In the genomic region with DNA sequence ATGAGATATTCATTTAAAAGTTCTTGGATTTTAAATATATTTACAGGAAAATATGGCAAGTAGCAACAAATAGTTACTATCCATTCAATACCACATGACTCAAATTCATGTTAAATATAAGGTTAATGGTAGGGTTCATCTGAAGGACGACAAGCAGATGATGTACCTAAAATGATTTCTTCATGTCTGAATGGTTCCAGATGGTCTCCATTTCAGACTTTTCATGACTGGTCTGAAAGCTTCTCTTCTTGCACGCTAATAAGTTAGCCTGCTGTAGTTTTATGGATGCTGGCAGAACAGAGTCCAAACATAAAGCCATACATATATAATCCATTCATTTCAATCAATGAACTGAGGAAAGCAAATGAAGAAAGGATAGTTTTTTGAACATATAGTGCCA, we compare ENCODE assay signal across 17 cellular contexts.
DNase-seq lines count a peak whose midpoint lies in the region; ATAC-seq, FAIRE-seq and TF ChIP-seq lines count a peak whose summit lies in the region.
"Had no signal": no experiment of that assay in that cellular context is flagged by ENCODE, and none has a peak within 500 bp of the region (broad histone marks: within the 10 kb centered on the region; RNA-seq: fewer than 3 reads in every experiment).

No MANE protein-coding gene starts in this region.

- peak; percentile 16 for ATAC-seq in GM21825 (IDR thresholded peaks at IDR 0.05; ENCODE audit: unreplicated experiment)
- no peak for ATAC-seq in foreskin keratinocyte
- ATAC-seq: activated naive CD4-positive, alpha-beta T cell treated with anti-CD3 and anti-CD28 coated beads, Interleukin-2, amount 50 U/mL, for 72 hours; activated T-cell treated with anti-CD3 and anti-CD28 coated beads, Interleukin-2, amount 50 U/mL, for 4 hours; esophagus mucosa had no signal

- H3K36me3 Mint-ChIP-seq in Calu3 (ENCODE audit: insufficient read depth, unreplicated experiment) = no peaks in the 10 kb centered on the region
- H3K36me3 Mint-ChIP-seq: activated naive CD4-positive, alpha-beta T cell treated with anti-CD3 and anti-CD28 coated beads, Interleukin-2, amount 50 U/mL, for 72 hours had no signal

- H3K9me3 ChIP-seq in OCI-LY3 (ENCODE audit: insufficient read depth, low read length) = no peaks in the 10 kb centered on the region
- no peaks in the 10 kb centered on the region for H3K9me3 ChIP-seq in prostate gland

- no peaks in the 10 kb centered on the region for H3K9me3 Mint-ChIP-seq in Calu3 (ENCODE audit: low read depth, unreplicated experiment)

- no TSS peak for BruUV-seq in Calu3 (replicated peaks; lab: Mats Ljungman, UMichigan)

- whole genome bisulfite sequencing in prostate gland = 60% methylated on average over 2 of the region's 2 CpGs

- H3K9ac ChIP-seq in OCI-LY3 (ENCODE audit: low read length) = no peak overlapping the region

- no peak overlapping the region for H3K4me3 ChIP-seq in OCI-LY3 (ENCODE audit: low read length)
- no peak overlapping the region for H3K4me3 ChIP-seq in fibroblast of villous mesenchyme (ENCODE audit: low read depth, low read length)
- H3K4me3 ChIP-seq in prostate gland = no peak overlapping the region

- no peak for TF ChIP-seq POLR2A in prostate gland (IDR thresholded peaks at IDR 0.05)
- TF ChIP-seq POLR2A in H54 (IDR thresholded peaks at IDR 0.05; ENCODE audit: low read depth, low read length) = no peak

- 0 out of 2 replicates have a peak overlapping the region, but pooled peaks have one; percentile 92 for H2AFZ ChIP-seq in OCI-LY3 (ENCODE audit: low read depth, low read length)

- DNase-seq in Calu3 (no peak), fibroblast of villous mesenchyme (ENCODE audit: low read depth) (peak; percentile 16), foreskin keratinocyte (no peak), UCSD-AML1 (lab: John Stamatoyannopoulos, UW; ENCODE audit: unreplicated experiment) (no peak), prostate gland (ENCODE audit: low spot score) (no peak), H54 (ENCODE audit: insufficient read length, low spot score) (no peak)
- DNase-seq: activated T-cell treated with anti-CD3 and anti-CD28 coated beads, Interleukin-2, amount 50 U/mL, for 4 hours; Karpas-422; left cardiac atrium; stimulated activated CD4-positive, alpha-beta T cell treated with anti-CD3 and anti-CD28 coated beads, Interleukin-2, amount 100 ng/mL, for 48 hours had no signal

- H3K4me1 Mint-ChIP-seq in Calu3 (ENCODE audit: low read depth, unreplicated experiment) = peaks cover 18% of the 10 kb centered on the region

- no peaks in the 10 kb centered on the region for H3K27me3 Mint-ChIP-seq in Calu3 (ENCODE audit: unreplicated experiment)

- peaks cover 15% of the 10 kb centered on the region for H3K4me1 ChIP-seq in OCI-LY3 (ENCODE audit: low read length)
- no peaks in the 10 kb centered on the region for H3K4me1 ChIP-seq in foreskin keratinocyte
- no peaks in the 10 kb centered on the region for H3K4me1 ChIP-seq in prostate gland (replicated peaks)

- TF ChIP-seq CTCF in Calu3 (IDR thresholded peaks at IDR 0.05; ENCODE audit: unreplicated experiment) (no peak), OCI-LY3 (IDR thresholded peaks at IDR 0.05; ENCODE audit: low read depth, low read length) (no peak), fibroblast of villous mesenchyme (IDR thresholded peaks at IDR 0.05; ENCODE audit: insufficient read depth, low read depth, low read length) (no peak), foreskin keratinocyte (conservative IDR thresholded peaks at IDR 0.05) (no peak), prostate gland (IDR thresholded peaks at IDR 0.05) (no peak)

- peak overlapping the region; percentile 30 for H3K27ac Mint-ChIP-seq in Calu3 (ENCODE audit: unreplicated experiment)
- H3K27ac Mint-ChIP-seq: activated naive CD4-positive, alpha-beta T cell treated with anti-CD3 and anti-CD28 coated beads, Interleukin-2, amount 50 U/mL, for 72 hours had no signal

- FAIRE-seq in H54 (lab: Jason Lieb, UNC) = no peak
- FAIRE-seq: bronchial epithelial cell, G401.6, GM12892 had no signal

- H3K36me3 ChIP-seq in OCI-LY3 (replicated peaks; ENCODE audit: low read depth, low read length) = no peaks in the 10 kb centered on the region
- H3K36me3 ChIP-seq in prostate gland = no peaks in the 10 kb centered on the region

- no peaks in the 10 kb centered on the region for H3K79me2 ChIP-seq in OCI-LY3 (ENCODE audit: low read length)

- H3K27ac ChIP-seq in OCI-LY3 (ENCODE audit: low read length) = no peak overlapping the region
- no peak overlapping the region for H3K27ac ChIP-seq in foreskin keratinocyte
- no peak overlapping the region for H3K27ac ChIP-seq in prostate gland

- H4K20me1 ChIP-seq in OCI-LY3 (ENCODE audit: insufficient read depth, low read length) = no peaks in the 10 kb centered on the region

- intact Hi-C loops in Calu3 (cut with micrococcal nuclease; ENCODE audit: unreplicated experiment) = loop anchor here (10.0 kb wide), 1 partner anchor 248 kb away; no protein-coding TSS in a partner anchor
- intact Hi-C loops in prostate gland (cut with DNase I) = no loop called here

- H3K27me3 ChIP-seq in OCI-LY3 (ENCODE audit: low read depth, low read length) (no peaks in the 10 kb centered on the region), foreskin keratinocyte (no peaks in the 10 kb centered on the region), prostate gland (replicated peaks; ENCODE audit: insufficient read depth) (no peaks in the 10 kb centered on the region)

- CTCF ChIA-PET in Calu3 (lab: Charles Lee) = no interaction called here

- H3K4me3 Mint-ChIP-seq in Calu3 (ENCODE audit: low read depth, unreplicated experiment) = no peak overlapping the region
- H3K4me3 Mint-ChIP-seq: activated T-cell treated with anti-CD3 and anti-CD28 coated beads, Interleukin-2, amount 50 U/mL, for 4 hours had no signal

- peak overlapping the region; percentile 60; the same call in 1 of the 2 replicates for H3K4me2 ChIP-seq in OCI-LY3 (ENCODE audit: low read length)
